In genomic region chr2:12536926-12537325, GRCh38 we compare ENCODE assay signal across 17 cellular contexts.
DNase-seq lines count a peak whose midpoint lies in the region; ATAC-seq and TF ChIP-seq lines count a peak whose summit lies in the region.
"Had no signal": no experiment of that assay in that cellular context is flagged by ENCODE, and none has a peak within 500 bp of the region (broad histone marks: within the 10 kb centered on the region; RNA-seq: fewer than 3 reads in every experiment).

No MANE protein-coding gene starts in this region.

- POLR2A ChIA-PET in Panc1 (lab: Charles Lee) = no interaction called here

- peaks cover 68% of the 10 kb centered on the region for H3K4me1 Mint-ChIP-seq in nephron progenitor cell

- DNase-seq in Panc1 (ENCODE audit: low read depth, low spot score) = no peak
- DNase-seq in coronary artery (ENCODE audit: low spot score) = no peak
- DNase-seq in nephron progenitor cell = no peak
- DNase-seq in tibial artery = no peak
- no peak for DNase-seq in G401 (ENCODE audit: low spot score)
- DNase-seq: Caco-2; CD4-positive, CD25-positive, alpha-beta regulatory T cell; NCI-H1417 treated with DMSO at 0.1 percent for 48 hours; NCI-H1930; NCI-H69; SHP77 had no signal

- no TSS peak for BruUV-seq in Panc1 (replicated peaks; lab: Mats Ljungman, UMichigan)

- H3K27ac Mint-ChIP-seq in nephron progenitor cell = peak overlapping the region; percentile 40
- H3K27ac Mint-ChIP-seq: B cell had no signal

- no peaks in the 10 kb centered on the region for H3K9me3 ChIP-seq in Panc1 (ENCODE audit: control insufficient read depth, insufficient read depth, low read depth, low read length)
- no peaks in the 10 kb centered on the region for H3K9me3 ChIP-seq in tibial artery
- H3K9me3 ChIP-seq: Caco-2, HAP-1 had no signal

- peaks cover 24% of the 10 kb centered on the region for H3K4me1 ChIP-seq in Panc1 (ENCODE audit: control insufficient read depth, insufficient read depth, low read length)
- peaks cover 0 to 44% (median 20%) of the 10 kb centered on the region in 4 donors for H3K4me1 ChIP-seq in tibial artery
- H3K4me1 ChIP-seq: HAP-1 had no signal

- H3K36me3 ChIP-seq in Panc1 (ENCODE audit: control insufficient read depth, insufficient read depth, low read length) (no peaks in the 10 kb centered on the region), tibial artery (no peaks in the 10 kb centered on the region)
- H3K36me3 ChIP-seq: HAP-1 had no signal

- TF ChIP-seq CTCF in Panc1 (IDR thresholded peaks at IDR 0.05) (no peak), coronary artery (IDR thresholded peaks at IDR 0.05) (no peak), nephron progenitor cell (IDR thresholded peaks at IDR 0.05) (no peak), tibial artery (IDR thresholded peaks at IDR 0.05) (no peak)

- peaks cover 3% of the 10 kb centered on the region for H3K27me3 Mint-ChIP-seq in nephron progenitor cell (ENCODE audit: low read depth, poor library complexity)
- H3K27me3 Mint-ChIP-seq: CD4-positive, CD25-positive, alpha-beta regulatory T cell had no signal

- intact Hi-C loops in Panc1 (cut with micrococcal nuclease; ENCODE audit: unreplicated experiment) (loop anchor here (10.0 kb wide), 1 partner anchor 178 kb away; the partner anchor contains the start of gene TRIB2), tibial artery (cut with DNase I; ENCODE audit: low total_unique reads) (no loop called here)

- no peak overlapping the region for H3K4me3 Mint-ChIP-seq in nephron progenitor cell
- H3K4me3 Mint-ChIP-seq: B cell had no signal

- H3K4me3 ChIP-seq in Panc1 (ENCODE audit: low read depth in 2 of 2, low read length in 2 of 2) = no peak overlapping the region
- no peak overlapping the region for H3K4me3 ChIP-seq in coronary artery
- H3K4me3 ChIP-seq in tibial artery = no peak overlapping the region
- H3K4me3 ChIP-seq: HAP-1, K562 had no signal

- H3K27ac ChIP-seq in Panc1 (ENCODE audit: low read length) (peak overlapping the region; percentile 74; the same call in 1 of the 2 replicates), coronary artery (peak overlapping the region; percentile 59 to 66), tibial artery (peak overlapping the region; percentile 19 to 71)
- H3K27ac ChIP-seq: HL-60 had no signal

- in situ Hi-C loops in Panc1 (cut with HindIII; ENCODE audit: low pct_unique_long_range_greater_than_20kb, low sequenced_read_pairs) = no loop called here
- in situ Hi-C loops in G401 (cut with HindIII; ENCODE audit: low sequenced_read_pairs) = no loop called here

- H3K27me3 ChIP-seq in Panc1 (ENCODE audit: control insufficient read depth, insufficient read depth, low read length) (no peaks in the 10 kb centered on the region), tibial artery (no peaks in the 10 kb centered on the region)

- H3K36me3 Mint-ChIP-seq in nephron progenitor cell (ENCODE audit: low read depth) = no peaks in the 10 kb centered on the region
- H3K36me3 Mint-ChIP-seq: CD4-positive, CD25-positive, alpha-beta regulatory T cell had no signal

- CTCF ChIA-PET in Panc1 (lab: Charles Lee) = no interaction called here

- H3K9me3 Mint-ChIP-seq in nephron progenitor cell = no peaks in the 10 kb centered on the region

- ATAC-seq in Panc1 (no peak), HG03139 (IDR thresholded peaks at IDR 0.05; ENCODE audit: unreplicated experiment) (no peak), HG02759 (IDR thresholded peaks at IDR 0.05; ENCODE audit: unreplicated experiment) (no peak)
- ATAC-seq: K562 had no signal
